In genomic region chr12:13780453-13780852, GRCh38 we compare ENCODE assay signal across 21 cellular contexts.
"Had no signal": no experiment of that assay in that cellular context is flagged by ENCODE, and none has a peak within 500 bp of the region (broad histone marks: within the 10 kb centered on the region; RNA-seq: fewer than 3 reads in every experiment).

No MANE protein-coding gene starts in this region.

- H3K4me3 ChIP-seq: coronary artery, left ventricle myocardium inferior, lower lobe of right lung, psoas muscle, right lobe of liver, spleen, testis, transverse colon had no signal

- H3K4me3 Mint-ChIP-seq: memory B cell; naive B cell; nephron progenitor cell; stimulated activated naive B cell treated with anti-CD40 and anti-IgM and Interleukin-4, amounts not matched to agents 10 μg/mL and 1 μg/mL and 100 μg/mL, for 72 hours; stimulated activated naive CD8-positive, alpha-beta T cell treated with anti-CD3 and anti-CD28 coated beads, Interleukin-15, amount 100 ng/mL, for 72 hours had no signal

- H3K27ac Mint-ChIP-seq: memory B cell; naive B cell; nephron progenitor cell; stimulated activated naive B cell treated with anti-CD40 and anti-IgM and Interleukin-4, amounts not matched to agents 10 μg/mL and 1 μg/mL and 100 μg/mL, for 72 hours; stimulated activated naive CD8-positive, alpha-beta T cell treated with anti-CD3 and anti-CD28 coated beads, Interleukin-15, amount 100 ng/mL, for 72 hours had no signal

- H3K4me1 ChIP-seq: foreskin keratinocyte, left ventricle myocardium inferior, lower lobe of right lung, psoas muscle, right lobe of liver, spleen, testis, transverse colon had no signal

- H3K27ac ChIP-seq: coronary artery, foreskin keratinocyte, left ventricle myocardium inferior, lower lobe of right lung, psoas muscle, right lobe of liver, spleen, testis, transverse colon had no signal

- H3K36me3 Mint-ChIP-seq: memory B cell; naive B cell; stimulated activated naive B cell treated with anti-CD40 and anti-IgM and Interleukin-4, amounts not matched to agents 10 μg/mL and 1 μg/mL and 100 μg/mL, for 72 hours had no signal

- ATAC-seq: esophagus mucosa; foreskin keratinocyte; lower lobe of right lung; psoas muscle; right lobe of liver; stimulated activated naive B cell treated with anti-CD40 and anti-IgM and Interleukin-4, amounts not matched to agents 10 μg/mL and 1 μg/mL and 100 μg/mL, for 72 hours; stimulated activated naive CD8-positive, alpha-beta T cell treated with anti-CD3 and anti-CD28 coated beads, Interleukin-15, amount 100 ng/mL, for 72 hours had no signal

- DNase-seq: effector CD4-positive, alpha-beta T cell; foreskin keratinocyte; kidney; left cardiac atrium; left ventricle myocardium inferior; lower lobe of right lung; naive B cell; nephron progenitor cell; psoas muscle; retina; right lobe of liver; spleen; stimulated activated CD4-positive, alpha-beta T cell treated with anti-CD3 and anti-CD28 coated beads, Interleukin-2, amount 100 ng/mL, for 24 hours; stimulated activated CD4-positive, alpha-beta T cell treated with anti-CD3 and anti-CD28 coated beads, Interleukin-4, amount 100 ng/mL, for 4 hours; stimulated activated naive B cell treated with anti-CD40 and anti-IgM and Interleukin-4, amounts not matched to agents 10 μg/mL and 1 μg/mL and 100 μg/mL, for 72 hours; stimulated activated naive CD8-positive, alpha-beta T cell treated with anti-CD3 and anti-CD28 coated beads, Interleukin-15, amount 100 ng/mL, for 72 hours; testis; transverse colon had no signal

- H3K9me3 Mint-ChIP-seq: naive B cell; nephron progenitor cell; stimulated activated naive B cell treated with anti-CD40 and anti-IgM and Interleukin-4, amounts not matched to agents 10 μg/mL and 1 μg/mL and 100 μg/mL, for 72 hours; stimulated activated naive CD8-positive, alpha-beta T cell treated with anti-CD3 and anti-CD28 coated beads, Interleukin-15, amount 100 ng/mL, for 72 hours had no signal

- H3K27me3 ChIP-seq: foreskin keratinocyte, right lobe of liver, spleen, testis, transverse colon had no signal

- H3K9me3 ChIP-seq: left ventricle myocardium inferior, lower lobe of right lung, psoas muscle, right lobe of liver, spleen, testis, transverse colon had no signal

- H3K36me3 ChIP-seq: left ventricle myocardium inferior, lower lobe of right lung, right lobe of liver, spleen, transverse colon had no signal

- H3K4me1 Mint-ChIP-seq: memory B cell; naive B cell; nephron progenitor cell; stimulated activated naive B cell treated with anti-CD40 and anti-IgM and Interleukin-4, amounts not matched to agents 10 μg/mL and 1 μg/mL and 100 μg/mL, for 72 hours; stimulated activated naive CD8-positive, alpha-beta T cell treated with anti-CD3 and anti-CD28 coated beads, Interleukin-15, amount 100 ng/mL, for 72 hours had no signal
